ENCODE assay signal across 1 cellular context in genomic region chr22:29202231-29203192, GRCh38.
TF ChIP-seq lines count a peak whose summit lies in the region.

No MANE protein-coding gene starts in this region.

TF ChIP-seq in HepG2, 621 proteins besides CTCF, POLR2A, EP300 and RAD21 (continued from another document and continues in another):
- TF ChIP-seq, protein P1, sequence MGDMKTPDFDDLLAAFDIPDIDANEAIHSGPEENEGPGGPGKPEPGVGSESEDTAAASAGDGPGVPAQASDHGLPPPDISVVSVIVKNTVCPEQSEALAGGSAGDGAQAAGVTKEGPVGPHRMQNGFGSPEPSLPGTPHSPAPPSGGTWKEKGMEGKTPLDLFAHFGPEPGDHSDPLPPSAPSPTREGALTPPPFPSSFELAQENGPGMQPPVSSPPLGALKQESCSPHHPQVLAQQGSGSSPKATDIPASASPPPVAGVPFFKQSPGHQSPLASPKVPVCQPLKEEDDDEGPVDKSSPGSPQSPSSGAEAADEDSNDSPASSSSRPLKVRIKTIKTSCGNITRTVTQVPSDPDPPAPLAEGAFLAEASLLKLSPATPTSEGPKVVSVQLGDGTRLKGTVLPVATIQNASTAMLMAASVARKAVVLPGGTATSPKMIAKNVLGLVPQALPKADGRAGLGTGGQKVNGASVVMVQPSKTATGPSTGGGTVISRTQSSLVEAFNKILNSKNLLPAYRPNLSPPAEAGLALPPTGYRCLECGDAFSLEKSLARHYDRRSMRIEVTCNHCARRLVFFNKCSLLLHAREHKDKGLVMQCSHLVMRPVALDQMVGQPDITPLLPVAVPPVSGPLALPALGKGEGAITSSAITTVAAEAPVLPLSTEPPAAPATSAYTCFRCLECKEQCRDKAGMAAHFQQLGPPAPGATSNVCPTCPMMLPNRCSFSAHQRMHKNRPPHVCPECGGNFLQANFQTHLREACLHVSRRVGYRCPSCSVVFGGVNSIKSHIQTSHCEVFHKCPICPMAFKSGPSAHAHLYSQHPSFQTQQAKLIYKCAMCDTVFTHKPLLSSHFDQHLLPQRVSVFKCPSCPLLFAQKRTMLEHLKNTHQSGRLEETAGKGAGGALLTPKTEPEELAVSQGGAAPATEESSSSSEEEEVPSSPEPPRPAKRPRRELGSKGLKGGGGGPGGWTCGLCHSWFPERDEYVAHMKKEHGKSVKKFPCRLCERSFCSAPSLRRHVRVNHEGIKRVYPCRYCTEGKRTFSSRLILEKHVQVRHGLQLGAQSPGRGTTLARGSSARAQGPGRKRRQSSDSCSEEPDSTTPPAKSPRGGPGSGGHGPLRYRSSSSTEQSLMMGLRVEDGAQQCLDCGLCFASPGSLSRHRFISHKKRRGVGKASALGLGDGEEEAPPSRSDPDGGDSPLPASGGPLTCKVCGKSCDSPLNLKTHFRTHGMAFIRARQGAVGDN (CRISPR knock-in tag; IDR thresholded peaks at IDR 0.05) = peak; percentile 48
- TF ChIP-seq NR2F2 (IDR thresholded peaks at IDR 0.05; ENCODE audit: borderline replicate concordance, low read depth) (no peak), ZNF564 (CRISPR knock-in tag; IDR thresholded peaks at IDR 0.05) (no peak), PRDM15 (CRISPR knock-in tag; IDR thresholded peaks at IDR 0.05) (no peak), KLF11 (CRISPR knock-in tag; IDR thresholded peaks at IDR 0.05) (0 out of 2 replicates have a peak, but pooled peaks have one; percentile 20), ZNF557 (CRISPR knock-in tag; IDR thresholded peaks at IDR 0.05) (no peak), ZBTB14 (CRISPR knock-in tag; IDR thresholded peaks at IDR 0.05) (no peak), KAT7 (CRISPR knock-in tag; IDR thresholded peaks at IDR 0.05; ENCODE audit: borderline replicate concordance) (no peak), ZFP41 (CRISPR knock-in tag; IDR thresholded peaks at IDR 0.05; ENCODE audit: borderline replicate concordance) (peak; percentile 36; the same call in 1 of the 2 replicates), SP140L (CRISPR knock-in tag; IDR thresholded peaks at IDR 0.05; ENCODE audit: borderline replicate concordance) (no peak), NR1H2 (CRISPR knock-in tag; IDR thresholded peaks at IDR 0.05; ENCODE audit: borderline replicate concordance, low read depth) (no peak), ZNF562 (CRISPR knock-in tag; IDR thresholded peaks at IDR 0.05; ENCODE audit: borderline replicate concordance) (no peak), HMGA1 (CRISPR knock-in tag; conservative IDR thresholded peaks at IDR 0.05) (no peak), SNAPC2 (CRISPR knock-in tag; IDR thresholded peaks at IDR 0.05) (no peak), GATAD1 (CRISPR knock-in tag; IDR thresholded peaks at IDR 0.05) (no peak), ZNF839 (CRISPR knock-in tag; IDR thresholded peaks at IDR 0.05; ENCODE audit: borderline replicate concordance) (no peak), ZNF766 (CRISPR knock-in tag; IDR thresholded peaks at IDR 0.05; ENCODE audit: borderline replicate concordance) (no peak), ZMYM3 (CRISPR knock-in tag; IDR thresholded peaks at IDR 0.05) (0 out of 2 replicates have a peak, but pooled peaks have one; percentile 40), GABPB1 (CRISPR knock-in tag; IDR thresholded peaks at IDR 0.05) (no peak; the same call in 1 of the 2 replicates), GATAD2A (CRISPR knock-in tag; IDR thresholded peaks at IDR 0.05) (peak; percentile 31; the same call in 1 of the 2 replicates), ZNF768 (CRISPR knock-in tag; IDR thresholded peaks at IDR 0.05) (no peak)
- TF ChIP-seq, protein P2, sequence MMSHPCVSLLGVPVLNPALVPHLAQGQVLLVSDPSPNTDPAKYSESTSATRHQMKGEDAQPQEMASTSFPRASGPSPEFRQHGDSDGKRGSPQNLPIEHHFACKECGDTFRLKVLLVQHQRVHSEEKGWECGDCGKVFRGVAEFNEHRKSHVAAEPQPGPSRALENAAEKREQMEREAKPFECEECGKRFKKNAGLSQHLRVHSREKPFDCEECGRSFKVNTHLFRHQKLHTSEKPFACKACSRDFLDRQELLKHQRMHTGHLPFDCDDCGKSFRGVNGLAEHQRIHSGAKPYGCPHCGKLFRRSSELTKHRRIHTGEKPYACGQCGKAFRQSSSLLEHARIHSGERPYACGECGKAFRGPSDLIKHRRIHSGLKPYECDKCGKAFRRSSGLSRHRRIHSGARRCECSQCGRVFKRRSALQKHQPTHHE (CRISPR knock-in tag; IDR thresholded peaks at IDR 0.05; ENCODE audit: borderline replicate concordance) = no peak
- TF ChIP-seq, protein P3, sequence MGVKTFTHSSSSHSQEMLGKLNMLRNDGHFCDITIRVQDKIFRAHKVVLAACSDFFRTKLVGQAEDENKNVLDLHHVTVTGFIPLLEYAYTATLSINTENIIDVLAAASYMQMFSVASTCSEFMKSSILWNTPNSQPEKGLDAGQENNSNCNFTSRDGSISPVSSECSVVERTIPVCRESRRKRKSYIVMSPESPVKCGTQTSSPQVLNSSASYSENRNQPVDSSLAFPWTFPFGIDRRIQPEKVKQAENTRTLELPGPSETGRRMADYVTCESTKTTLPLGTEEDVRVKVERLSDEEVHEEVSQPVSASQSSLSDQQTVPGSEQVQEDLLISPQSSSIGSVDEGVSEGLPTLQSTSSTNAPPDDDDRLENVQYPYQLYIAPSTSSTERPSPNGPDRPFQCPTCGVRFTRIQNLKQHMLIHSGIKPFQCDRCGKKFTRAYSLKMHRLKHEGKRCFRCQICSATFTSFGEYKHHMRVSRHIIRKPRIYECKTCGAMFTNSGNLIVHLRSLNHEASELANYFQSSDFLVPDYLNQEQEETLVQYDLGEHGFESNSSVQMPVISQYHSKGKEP (CRISPR knock-in tag; IDR thresholded peaks at IDR 0.05) = no peak
- TF ChIP-seq, protein P4, sequence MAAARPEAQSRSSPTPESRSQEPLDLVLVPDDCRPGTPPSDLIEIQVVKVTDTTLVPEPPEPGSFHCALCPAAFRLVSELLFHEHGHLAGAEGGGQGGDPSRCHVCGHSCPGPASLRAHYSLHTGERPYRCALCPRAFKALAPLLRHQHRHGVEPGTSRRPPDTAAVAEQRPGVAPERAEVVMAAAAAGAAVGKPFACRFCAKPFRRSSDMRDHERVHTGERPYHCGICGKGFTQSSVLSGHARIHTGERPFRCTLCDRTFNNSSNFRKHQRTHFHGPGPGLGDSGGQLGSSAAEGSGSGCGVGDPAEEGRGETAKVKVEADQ (CRISPR knock-in tag; IDR thresholded peaks at IDR 0.05; ENCODE audit: borderline replicate concordance) = no peak
- TF ChIP-seq, protein P5, sequence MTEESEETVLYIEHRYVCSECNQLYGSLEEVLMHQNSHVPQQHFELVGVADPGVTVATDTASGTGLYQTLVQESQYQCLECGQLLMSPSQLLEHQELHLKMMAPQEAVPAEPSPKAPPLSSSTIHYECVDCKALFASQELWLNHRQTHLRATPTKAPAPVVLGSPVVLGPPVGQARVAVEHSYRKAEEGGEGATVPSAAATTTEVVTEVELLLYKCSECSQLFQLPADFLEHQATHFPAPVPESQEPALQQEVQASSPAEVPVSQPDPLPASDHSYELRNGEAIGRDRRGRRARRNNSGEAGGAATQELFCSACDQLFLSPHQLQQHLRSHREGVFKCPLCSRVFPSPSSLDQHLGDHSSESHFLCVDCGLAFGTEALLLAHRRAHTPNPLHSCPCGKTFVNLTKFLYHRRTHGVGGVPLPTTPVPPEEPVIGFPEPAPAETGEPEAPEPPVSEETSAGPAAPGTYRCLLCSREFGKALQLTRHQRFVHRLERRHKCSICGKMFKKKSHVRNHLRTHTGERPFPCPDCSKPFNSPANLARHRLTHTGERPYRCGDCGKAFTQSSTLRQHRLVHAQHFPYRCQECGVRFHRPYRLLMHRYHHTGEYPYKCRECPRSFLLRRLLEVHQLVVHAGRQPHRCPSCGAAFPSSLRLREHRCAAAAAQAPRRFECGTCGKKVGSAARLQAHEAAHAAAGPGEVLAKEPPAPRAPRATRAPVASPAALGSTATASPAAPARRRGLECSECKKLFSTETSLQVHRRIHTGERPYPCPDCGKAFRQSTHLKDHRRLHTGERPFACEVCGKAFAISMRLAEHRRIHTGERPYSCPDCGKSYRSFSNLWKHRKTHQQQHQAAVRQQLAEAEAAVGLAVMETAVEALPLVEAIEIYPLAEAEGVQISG (CRISPR knock-in tag; IDR thresholded peaks at IDR 0.05) = no peak
- TF ChIP-seq, protein P6, sequence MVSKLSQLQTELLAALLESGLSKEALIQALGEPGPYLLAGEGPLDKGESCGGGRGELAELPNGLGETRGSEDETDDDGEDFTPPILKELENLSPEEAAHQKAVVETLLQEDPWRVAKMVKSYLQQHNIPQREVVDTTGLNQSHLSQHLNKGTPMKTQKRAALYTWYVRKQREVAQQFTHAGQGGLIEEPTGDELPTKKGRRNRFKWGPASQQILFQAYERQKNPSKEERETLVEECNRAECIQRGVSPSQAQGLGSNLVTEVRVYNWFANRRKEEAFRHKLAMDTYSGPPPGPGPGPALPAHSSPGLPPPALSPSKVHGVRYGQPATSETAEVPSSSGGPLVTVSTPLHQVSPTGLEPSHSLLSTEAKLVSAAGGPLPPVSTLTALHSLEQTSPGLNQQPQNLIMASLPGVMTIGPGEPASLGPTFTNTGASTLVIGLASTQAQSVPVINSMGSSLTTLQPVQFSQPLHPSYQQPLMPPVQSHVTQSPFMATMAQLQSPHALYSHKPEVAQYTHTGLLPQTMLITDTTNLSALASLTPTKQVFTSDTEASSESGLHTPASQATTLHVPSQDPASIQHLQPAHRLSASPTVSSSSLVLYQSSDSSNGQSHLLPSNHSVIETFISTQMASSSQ (IDR thresholded peaks at IDR 0.05; ENCODE audit: low read depth) = no peak
- TF ChIP-seq, protein P6 (CRISPR knock-in tag; IDR thresholded peaks at IDR 0.05; ENCODE audit: borderline replicate concordance) = no peak
- TF ChIP-seq, protein P7, sequence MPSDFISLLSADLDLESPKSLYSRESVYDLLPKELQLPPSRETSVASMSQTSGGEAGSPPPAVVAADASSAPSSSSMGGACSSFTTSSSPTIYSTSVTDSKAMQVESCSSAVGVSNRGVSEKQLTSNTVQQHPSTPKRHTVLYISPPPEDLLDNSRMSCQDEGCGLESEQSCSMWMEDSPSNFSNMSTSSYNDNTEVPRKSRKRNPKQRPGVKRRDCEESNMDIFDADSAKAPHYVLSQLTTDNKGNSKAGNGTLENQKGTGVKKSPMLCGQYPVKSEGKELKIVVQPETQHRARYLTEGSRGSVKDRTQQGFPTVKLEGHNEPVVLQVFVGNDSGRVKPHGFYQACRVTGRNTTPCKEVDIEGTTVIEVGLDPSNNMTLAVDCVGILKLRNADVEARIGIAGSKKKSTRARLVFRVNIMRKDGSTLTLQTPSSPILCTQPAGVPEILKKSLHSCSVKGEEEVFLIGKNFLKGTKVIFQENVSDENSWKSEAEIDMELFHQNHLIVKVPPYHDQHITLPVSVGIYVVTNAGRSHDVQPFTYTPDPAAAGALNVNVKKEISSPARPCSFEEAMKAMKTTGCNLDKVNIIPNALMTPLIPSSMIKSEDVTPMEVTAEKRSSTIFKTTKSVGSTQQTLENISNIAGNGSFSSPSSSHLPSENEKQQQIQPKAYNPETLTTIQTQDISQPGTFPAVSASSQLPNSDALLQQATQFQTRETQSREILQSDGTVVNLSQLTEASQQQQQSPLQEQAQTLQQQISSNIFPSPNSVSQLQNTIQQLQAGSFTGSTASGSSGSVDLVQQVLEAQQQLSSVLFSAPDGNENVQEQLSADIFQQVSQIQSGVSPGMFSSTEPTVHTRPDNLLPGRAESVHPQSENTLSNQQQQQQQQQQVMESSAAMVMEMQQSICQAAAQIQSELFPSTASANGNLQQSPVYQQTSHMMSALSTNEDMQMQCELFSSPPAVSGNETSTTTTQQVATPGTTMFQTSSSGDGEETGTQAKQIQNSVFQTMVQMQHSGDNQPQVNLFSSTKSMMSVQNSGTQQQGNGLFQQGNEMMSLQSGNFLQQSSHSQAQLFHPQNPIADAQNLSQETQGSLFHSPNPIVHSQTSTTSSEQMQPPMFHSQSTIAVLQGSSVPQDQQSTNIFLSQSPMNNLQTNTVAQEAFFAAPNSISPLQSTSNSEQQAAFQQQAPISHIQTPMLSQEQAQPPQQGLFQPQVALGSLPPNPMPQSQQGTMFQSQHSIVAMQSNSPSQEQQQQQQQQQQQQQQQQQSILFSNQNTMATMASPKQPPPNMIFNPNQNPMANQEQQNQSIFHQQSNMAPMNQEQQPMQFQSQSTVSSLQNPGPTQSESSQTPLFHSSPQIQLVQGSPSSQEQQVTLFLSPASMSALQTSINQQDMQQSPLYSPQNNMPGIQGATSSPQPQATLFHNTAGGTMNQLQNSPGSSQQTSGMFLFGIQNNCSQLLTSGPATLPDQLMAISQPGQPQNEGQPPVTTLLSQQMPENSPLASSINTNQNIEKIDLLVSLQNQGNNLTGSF (CRISPR knock-in tag; IDR thresholded peaks at IDR 0.05) = no peak
